In the genomic region with DNA sequence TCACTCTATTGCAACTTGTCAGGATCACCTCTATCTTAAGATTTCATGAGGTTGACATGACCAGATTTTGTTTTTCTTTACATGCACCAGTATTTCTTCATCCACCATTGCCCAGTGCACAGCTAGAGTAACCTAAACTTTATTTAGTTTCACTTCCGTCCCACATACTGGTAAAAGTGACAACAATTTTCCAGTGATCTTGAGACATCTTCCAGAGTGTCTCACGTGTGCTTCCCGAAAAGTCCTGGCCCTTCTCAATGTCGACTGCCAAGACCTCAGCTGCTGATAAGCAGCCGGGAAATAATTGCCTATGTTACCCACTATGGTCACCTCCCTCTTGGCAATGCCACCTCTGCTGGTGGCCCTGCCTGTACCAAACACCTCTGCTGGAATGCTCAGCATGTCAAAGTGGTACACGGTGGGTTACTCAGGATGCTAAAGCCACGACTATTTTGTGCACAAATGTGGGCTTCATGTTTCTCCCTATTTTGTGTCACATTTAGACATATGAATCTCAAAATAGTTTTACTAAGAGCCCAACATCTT, we compare ENCODE assay signal across 30 cellular contexts.
DNase-seq lines count a peak whose midpoint lies in the region; ATAC-seq, FAIRE-seq and TF ChIP-seq lines count a peak whose summit lies in the region.
"Had no signal": no experiment of that assay in that cellular context is flagged by ENCODE, and none has a peak within 500 bp of the region (broad histone marks: within the 10 kb centered on the region; RNA-seq: fewer than 3 reads in every experiment).

No MANE protein-coding gene starts in this region.

- TF ChIP-seq CTCF in IMR-90 (conservative IDR thresholded peaks at IDR 0.05; ENCODE audit: low read depth, low read length) (no peak), K562 (IDR thresholded peaks at IDR 0.05 in 2 of 3, conservative IDR thresholded peaks at IDR 0.05 in 1 of 3; ENCODE audit: insufficient read depth in 2 of 3, low read depth in 1 of 3, low read length in 3 of 3) (no peak), gastrocnemius medialis (IDR thresholded peaks at IDR 0.05 in 4 of 5, conservative IDR thresholded peaks at IDR 0.05 in 1 of 5) (no peak)

- CTCF ChIA-PET in IMR-90 (lab: Yijun Ruan, JAX), result interaction anchor here (1.0 kb wide), 1 partner anchor 27 kb away, joined by 4 read pairs; no protein-coding TSS in a partner anchor
- CTCF ChIA-PET in K562 (lab: Yijun Ruan, JAX; ENCODE audit: low intra/inter-chr PET ratio), result no interaction called here

- TF ChIP-seq RAD21 in IMR-90 (IDR thresholded peaks at IDR 0.05; ENCODE audit: low read length) (no peak), K562 (CRISPR knock-in tag; conservative IDR thresholded peaks at IDR 0.05 in 1 of 2, IDR thresholded peaks at IDR 0.05 in 1 of 2) (no peak)

- no peaks in the 10 kb centered on the region for H3K27me3 ChIP-seq in IMR-90 (ENCODE audit: control insufficient read depth, insufficient read depth, low read length)
- H3K27me3 ChIP-seq in K562 (ENCODE audit: control insufficient read depth in 2 of 2, insufficient read depth in 2 of 2, low read length in 2 of 2), result no peaks in the 10 kb centered on the region
- no peaks in the 10 kb centered on the region for H3K27me3 ChIP-seq in small intestine (ENCODE audit: control insufficient read depth in 2 of 2, insufficient read depth in 2 of 2, low read length in 2 of 2)
- H3K27me3 ChIP-seq in gastrocnemius medialis, result no peaks in the 10 kb centered on the region
- H3K27me3 ChIP-seq: pancreas, upper lobe of right lung had no signal

- peak overlapping the region; percentile 89 for H3K14ac ChIP-seq in IMR-90 (replicated peaks; ENCODE audit: low read depth, low read length)

- ATAC-seq in IMR-90 (ENCODE audit: low read depth), result no peak
- ATAC-seq in K562, result no peak
- ATAC-seq in HG02852 (IDR thresholded peaks at IDR 0.05; ENCODE audit: unreplicated experiment), result no peak
- no peak for ATAC-seq in gastrocnemius medialis
- ATAC-seq: activated CD8-positive, alpha-beta memory T cell treated with anti-CD3 and anti-CD28 coated beads, Interleukin-2, amount 10 ng/mL, durations not matched to agents 7 days and 5 days; activated T-cell treated with anti-CD3 and anti-CD28 coated beads, Interleukin-2, amount 50 U/mL, for 72 hours; GM23338; lower lobe of right lung; stimulated activated effector memory CD8-positive, alpha-beta T cell treated with anti-CD3 and anti-CD28 coated beads, Interleukin-12 subunit alpha, Interleukin-12 subunit beta, amount 100 ng/mL, for 72 hours; upper lobe of right lung had no signal

- peak overlapping the region; percentile 96 for H2AK5ac ChIP-seq in IMR-90 (ENCODE audit: low read depth, low read length)

- FAIRE-seq in K562 (lab: Jason Lieb, UNC) (no peak), small intestine (lab: Jason Lieb, UNC) (no peak)
- FAIRE-seq: GM12891, kidney, pancreas had no signal

- no CpG with 5 or more reads among the region's 7 CpGs for WGBS in IMR-90 (ENCODE audit: extremely low coverage in 2 of 2, insufficient read length in 1 of 2), 2 experiments
- under 1% methylated on average over 7 of the region's 7 CpGs for WGBS in K562 (ENCODE audit: insufficient coverage, low coverage, missing lambda C conversion rate)
- WGBS in small intestine, 3 donors, result 79 to 86% (median 86%) methylated on average over 7 of the region's 7 CpGs

- peak overlapping the region; percentile 66 for H2BK5ac ChIP-seq in IMR-90 (ENCODE audit: low read depth, low read length, poor library complexity, severe bottlenecking)

- H3K56ac ChIP-seq in IMR-90 (ENCODE audit: extremely low read depth, insufficient read depth, low read length), result no peak overlapping the region

- H3K4me2 ChIP-seq in IMR-90 (ENCODE audit: low read depth, low read length), result no peak overlapping the region
- no peak overlapping the region for H3K4me2 ChIP-seq in K562 (ENCODE audit: insufficient read depth, low read length)
- H3K4me2 ChIP-seq: GM23338 had no signal

- H3K4me3 ChIP-seq in IMR-90 (ENCODE audit: insufficient read depth, low read depth, low read length), result no peak overlapping the region
- H3K4me3 ChIP-seq in K562, result no peak overlapping the region
- H3K4me3 ChIP-seq in small intestine (ENCODE audit: low read depth in 1 of 2, low read length in 2 of 2), result no peak overlapping the region
- H3K4me3 ChIP-seq in gastrocnemius medialis, result no peak overlapping the region
- H3K4me3 ChIP-seq: GM23338, lower lobe of right lung, pancreas, upper lobe of right lung had no signal

- H3K27ac ChIP-seq in IMR-90 (ENCODE audit: insufficient read depth, low read length) (peak overlapping the region; percentile 32), K562 (ENCODE audit: extremely low read depth, low read depth, low read length) (no peak overlapping the region), small intestine (ENCODE audit: low read depth in 1 of 2, low read length in 1 of 2) (no peak overlapping the region), gastrocnemius medialis (no peak overlapping the region)
- H3K27ac ChIP-seq: lower lobe of right lung, pancreas, WERI-Rb-1 had no signal

- peak overlapping the region; percentile 67 for H4K91ac ChIP-seq in IMR-90 (ENCODE audit: insufficient read depth, low read depth, low read length)

- intact Hi-C loops in IMR-90 (cut with micrococcal nuclease), result no loop called here
- intact Hi-C loops in K562 (cut with micrococcal nuclease), result no loop called here
- intact Hi-C loops in gastrocnemius medialis (cut with DNase I; ENCODE audit: low total_unique reads), result no loop called here

- BruUV-seq in IMR-90 (replicated peaks; lab: Mats Ljungman, UMichigan), result no TSS peak
- no TSS peak for BruUV-seq in K562 (replicated peaks; lab: Mats Ljungman, UMichigan)

- in situ Hi-C loops in IMR-90 (cut with MboI; ENCODE audit: low sequenced_read_pairs), result no loop called here
- in situ Hi-C loops in K562 (cut with MboI), result no loop called here
- in situ Hi-C loops in gastrocnemius medialis (cut with MboI; ENCODE audit: low sequenced_read_pairs in 4 of 4), result no loop called here

- H4K8ac ChIP-seq in IMR-90 (ENCODE audit: low read depth in 2 of 2, low read length in 2 of 2), result peak overlapping the region in 1 of 2 experiments; percentile 65; a peak in 1 of 4 replicates

- dilution Hi-C loops in IMR-90 (cut with HindIII; ENCODE audit: low sequenced_read_pairs, unreplicated experiment), result no loop called here

- H2AFZ ChIP-seq in IMR-90 (replicated peaks; ENCODE audit: low read length, poor library complexity), result peak overlapping the region; percentile 75
- H2AFZ ChIP-seq in K562 (ENCODE audit: low read depth, low read length), result no peak overlapping the region
- H2AFZ ChIP-seq: GM23338 had no signal

- H2BK15ac ChIP-seq in IMR-90 (ENCODE audit: low read depth, low read length), result peak overlapping the region; percentile 89; the same call in 2 of the 3 replicates

- H2BK20ac ChIP-seq in IMR-90 (ENCODE audit: low read depth, low read length), result peak overlapping the region; percentile 95

- peak overlapping the region; percentile 48 for H3K18ac ChIP-seq in IMR-90 (ENCODE audit: low read depth, low read length)

- no peak for TF ChIP-seq EP300 in K562 (IDR thresholded peaks at IDR 0.05; ENCODE audit: low read length)

- peak overlapping the region; percentile 91 for H3K4ac ChIP-seq in IMR-90 (ENCODE audit: low read depth, low read length)

- peak overlapping the region; percentile 86 for H4K5ac ChIP-seq in IMR-90 (ENCODE audit: low read depth, low read length)

- 0 out of 4 replicates have a peak, but pooled peaks cover 0 to 3% of the 10 kb centered on the region in 2 experiments for H3K79me1 ChIP-seq in IMR-90 (ENCODE audit: low read depth in 1 of 2, low read length in 2 of 2)

- peak overlapping the region; percentile 63 for H2AK9ac ChIP-seq in IMR-90 (replicated peaks; ENCODE audit: low read depth, low read length, poor library complexity)

- H3K9me3 ChIP-seq in IMR-90 (ENCODE audit: control insufficient read depth, insufficient read depth, low read length), result no peaks in the 10 kb centered on the region
- peaks cover 2% of the 10 kb centered on the region; the same call in 1 of the 2 replicates for H3K9me3 ChIP-seq in K562 (replicated peaks; ENCODE audit: control insufficient read depth, insufficient read depth, low read depth, low read length)
- no peaks in the 10 kb centered on the region for H3K9me3 ChIP-seq in small intestine (ENCODE audit: control insufficient read depth, low read depth)
- H3K9me3 ChIP-seq in gastrocnemius medialis, result no peaks in the 10 kb centered on the region
- H3K9me3 ChIP-seq: lower lobe of right lung, pancreas, upper lobe of right lung had no signal

- H3K9ac ChIP-seq in IMR-90 (ENCODE audit: low read depth, low read length) (no peak overlapping the region), K562 (ENCODE audit: insufficient read depth in 1 of 2, low read depth in 2 of 2, low read length in 2 of 2) (no peak overlapping the region)

- no peaks in the 10 kb centered on the region for H3K36me3 ChIP-seq in IMR-90 (ENCODE audit: control insufficient read depth, insufficient read depth, low read length)
- H3K36me3 ChIP-seq in K562 (ENCODE audit: control insufficient read depth, insufficient read depth, low read length), result no peaks in the 10 kb centered on the region
- H3K36me3 ChIP-seq in small intestine (ENCODE audit: control insufficient read depth in 2 of 2, insufficient read depth in 2 of 2, low read length in 2 of 2), result no peaks in the 10 kb centered on the region
- H3K36me3 ChIP-seq in gastrocnemius medialis, result no peaks in the 10 kb centered on the region
- H3K36me3 ChIP-seq: lower lobe of right lung, pancreas, upper lobe of right lung, WERI-Rb-1 had no signal

- DNase-seq in CD1c-positive myeloid dendritic cell (ENCODE audit: extremely low spot score), result peak; percentile 82
- DNase-seq in IMR-90, result no peak
- DNase-seq in K562 (ENCODE audit: extremely low read depth in 1 of 4, low spot score in 3 of 4), result no peak
- DNase-seq in myocyte (ENCODE audit: low read depth), result peak; percentile 58
- DNase-seq in small intestine, result no peak
- DNase-seq in gastrocnemius medialis, result no peak
- DNase-seq: activated CD4-positive, alpha-beta T cell treated with anti-CD3 and anti-CD28 coated beads for 48 hours; activated CD8-positive, alpha-beta memory T cell treated with anti-CD3 and anti-CD28 coated beads, Interleukin-2, amount 10 ng/mL, durations not matched to agents 7 days and 5 days; activated naive CD4-positive, alpha-beta T cell treated with Interleukin-2 at 50 U/mL for 16 hours; activated T-cell treated with anti-CD3 and anti-CD28 coated beads, Interleukin-2, amount 50 U/mL, for 72 hours; CD4-positive, alpha-beta T cell; effector CD4-positive, alpha-beta T cell; Kasumi-1; kidney; lower lobe of right lung; NCI-H1048; NCI-H1694 treated with DMSO at 0.1 percent for 48 hours; NCI-H524 treated with DMSO at 0.1 percent for 48 hours; nephron progenitor cell; pancreas; retina; stimulated activated CD4-positive, alpha-beta T cell treated with anti-CD3 and anti-CD28 coated beads, Interleukin-12 subunit alpha, Interleukin-12 subunit beta, amount 100 ng/mL, for 4 hours; stimulated activated CD4-positive, alpha-beta T cell treated with anti-CD3 and anti-CD28 coated beads, Interleukin-4, amount 100 ng/mL, for 24 hours; substantia nigra; upper lobe of right lung; WERI-Rb-1 had no signal

- no peak overlapping the region for H3K23ac ChIP-seq in IMR-90 (ENCODE audit: low read depth, low read length)

- H4K20me1 ChIP-seq in IMR-90 (ENCODE audit: insufficient read depth, low read length) (no peaks in the 10 kb centered on the region), K562 (replicated peaks; ENCODE audit: control insufficient read depth, insufficient read depth, low read length) (no peaks in the 10 kb centered on the region)

- no peaks in the 10 kb centered on the region for H3K79me2 ChIP-seq in K562 (ENCODE audit: control insufficient read depth, insufficient read depth, low read length)

- H3K9me1 ChIP-seq in IMR-90 (ENCODE audit: insufficient read depth, low read length) (peaks cover 5% of the 10 kb centered on the region), K562 (ENCODE audit: control insufficient read depth, insufficient read depth, low read length) (no peaks in the 10 kb centered on the region)

- peak overlapping the region; percentile 76 for H2BK120ac ChIP-seq in IMR-90 (ENCODE audit: low read depth, low read length)

- POLR2A ChIA-PET in IMR-90 (lab: Charles Lee; ENCODE audit: unreplicated experiment), result no interaction called here
- POLR2A ChIA-PET in K562 (lab: Yijun Ruan, JAX), result no interaction called here

- TF ChIP-seq POLR2A in IMR-90 (IDR thresholded peaks at IDR 0.05; ENCODE audit: low read depth, low read length) (no peak), K562 (conservative IDR thresholded peaks at IDR 0.05) (no peak), gastrocnemius medialis (IDR thresholded peaks at IDR 0.05) (no peak)

- H3K4me1 ChIP-seq in IMR-90 (ENCODE audit: control insufficient read depth, insufficient read depth, low read length), result peaks cover 13% of the 10 kb centered on the region
- no peaks in the 10 kb centered on the region for H3K4me1 ChIP-seq in K562 (replicated peaks in 1 of 2; ENCODE audit: control insufficient read depth in 2 of 2, insufficient read depth in 2 of 2, low read length in 2 of 2)
- no peaks in the 10 kb centered on the region for H3K4me1 ChIP-seq in small intestine (ENCODE audit: control insufficient read depth in 2 of 2, insufficient read depth in 1 of 2, low read depth in 1 of 2, low read length in 1 of 2)
- H3K4me1 ChIP-seq in gastrocnemius medialis, result peaks cover 12 to 16% of the 10 kb centered on the region in 2 donors

Comparison
In these comparisons a context has a peak if more than half of its experiments do, and no peak if none do; other contexts are left out.
1. DNase-seq: peak in CD1c-positive myeloid dendritic cell (single experiment) and myocyte (single experiment); none in IMR-90 (single experiment), K562 (0 of 4), small intestine (single experiment) and gastrocnemius medialis (0 of 2).